ENCODE assay signal across 8 cellular contexts in the genomic region with DNA sequence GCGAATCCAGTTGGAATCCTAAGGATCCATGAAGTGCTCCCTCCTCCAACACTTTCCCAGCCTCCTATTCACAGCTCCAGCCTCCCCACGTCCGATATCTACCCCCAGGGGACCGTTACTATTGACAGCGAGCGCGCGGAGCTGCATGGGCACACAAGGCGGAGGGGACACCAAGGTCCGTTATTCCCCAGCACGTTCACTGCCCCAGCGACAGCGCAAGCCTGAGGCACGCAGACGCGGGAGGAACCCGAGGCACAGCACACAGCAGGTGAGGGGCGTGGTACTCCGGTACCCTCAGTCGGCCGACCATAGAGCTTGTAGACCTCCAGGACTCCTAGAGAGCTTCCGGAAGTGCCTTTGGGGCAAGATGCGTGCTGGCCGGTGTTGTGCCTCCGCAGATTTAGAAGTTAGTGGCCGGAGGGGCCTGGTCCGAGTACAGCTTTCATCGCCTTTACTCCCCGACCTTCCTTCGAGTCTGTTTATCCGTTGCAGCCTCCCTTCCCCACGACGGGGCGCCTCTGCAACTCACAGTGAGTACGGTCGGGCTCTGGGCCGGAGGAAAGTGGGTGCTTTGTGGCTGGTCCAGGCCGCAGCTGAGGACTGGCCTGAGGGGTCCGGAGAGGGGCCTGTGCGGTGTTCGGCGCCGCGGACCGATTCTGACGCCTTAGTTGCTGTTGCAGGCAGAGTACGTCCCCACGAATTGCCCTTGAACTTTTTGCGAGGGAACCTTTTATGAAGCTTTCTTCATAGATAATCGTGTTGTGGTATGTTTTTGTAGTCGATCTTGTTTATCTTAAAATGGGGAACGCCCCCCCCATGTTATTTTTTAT. TPM values are rescaled to one million over a fixed set of nuclear protein-coding genes. Genes with fewer than 3 reads are reported as not detected.
DNase-seq lines count a peak whose midpoint lies in the region; ATAC-seq and TF ChIP-seq lines count a peak whose summit lies in the region.

Gene ZKSCAN8 (plus strand): TSS at position 384 of the 830 bp plus-strand sequence. CDS start 6,525 bp downstream, outside the sequence.

- CTCF ChIA-PET in activated CD4-positive, alpha-beta T cell treated with anti-CD3 and anti-CD28 coated beads, Interleukin-2, amount 10 ng/mL, durations not matched to agents 7 days and 5 days (lab: Charles Lee): interaction anchor here (0.8 to 4.5 kb wide), 7 partner anchors 10 to 214 kb away, joined by 3 to 15 read pairs (median 4); no protein-coding TSS in a partner anchor

- H3K36me3 Mint-ChIP-seq in activated CD4-positive, alpha-beta T cell treated with anti-CD3 and anti-CD28 coated beads, Interleukin-2, amount 10 ng/mL, durations not matched to agents 7 days and 5 days (ENCODE audit: low read depth): peaks cover 27% of the 10 kb centered on the region

- H3K4me3 Mint-ChIP-seq in activated CD4-positive, alpha-beta T cell treated with anti-CD3 and anti-CD28 coated beads, Interleukin-2, amount 10 ng/mL, durations not matched to agents 7 days and 5 days: peak within 1 kb of the TSS; percentile 98

- H3K27ac Mint-ChIP-seq in activated CD4-positive, alpha-beta T cell treated with anti-CD3 and anti-CD28 coated beads, Interleukin-2, amount 10 ng/mL, durations not matched to agents 7 days and 5 days: peak within 1 kb of the TSS; percentile 96

- no peak; the same call in 1 of the 2 replicates for TF ChIP-seq CTCF in C4-2B (conservative IDR thresholded peaks at IDR 0.05)

- peak; percentile 83 for ATAC-seq in GM19395 (IDR thresholded peaks at IDR 0.05; ENCODE audit: unreplicated experiment)
- ATAC-seq in HG03521 (IDR thresholded peaks at IDR 0.05; ENCODE audit: unreplicated experiment): peak; percentile 79

- H3K27me3 Mint-ChIP-seq in activated CD4-positive, alpha-beta T cell treated with anti-CD3 and anti-CD28 coated beads, Interleukin-2, amount 10 ng/mL, durations not matched to agents 7 days and 5 days: no peaks in the 10 kb centered on the region

- H3K27ac ChIP-seq in C4-2B: peak within 1 kb of the TSS; percentile 46

- peaks cover 63% of the 10 kb centered on the region for H3K4me1 Mint-ChIP-seq in activated CD4-positive, alpha-beta T cell treated with anti-CD3 and anti-CD28 coated beads, Interleukin-2, amount 10 ng/mL, durations not matched to agents 7 days and 5 days

- POLR2A ChIA-PET in activated CD4-positive, alpha-beta T cell treated with anti-CD3 and anti-CD28 coated beads, Interleukin-2, amount 10 ng/mL, durations not matched to agents 7 days and 5 days (lab: Charles Lee): interaction anchor here (0.9 to 1.6 kb wide), 3 partner anchors 11 to 125 kb away, joined by 3 to 6 read pairs (median 3); partner anchors contain the start of genes ZKSCAN4 and ZSCAN26

- DNase-seq in NCI-H748 (lab: John Stamatoyannopoulos, UW; ENCODE audit: unreplicated experiment) (peak; percentile 99), dedifferentiated amniotic fluid mesenchymal stem cell (ENCODE audit: extremely low spot score) (peak; percentile 71), left kidney (ENCODE audit: low read depth, low spot score) (peak; percentile 97)
- DNase-seq in activated CD4-positive, alpha-beta T cell treated with anti-CD3 and anti-CD28 coated beads, Interleukin-2, amount 10 ng/mL, durations not matched to agents 7 days and 5 days: peak; percentile 82
- peak; percentile 61 to 70 for DNase-seq in stimulated activated CD4-positive, alpha-beta T cell treated with anti-CD3 and anti-CD28 coated beads, Interleukin-2, amount 100 ng/mL, for 48 hours

- no peaks in the 10 kb centered on the region for H3K9me3 Mint-ChIP-seq in activated CD4-positive, alpha-beta T cell treated with anti-CD3 and anti-CD28 coated beads, Interleukin-2, amount 10 ng/mL, durations not matched to agents 7 days and 5 days

RNA-seq across cellular contexts. Expression of gene ZKSCAN8, which starts in this region (rescaled TPM):
- 10 to 100 TPM; 18.6 to 22.2 TPM for total RNA-seq in activated CD4-positive, alpha-beta T cell treated with anti-CD3 and anti-CD28 coated beads, Interleukin-2, amount 10 ng/mL, durations not matched to agents 7 days and 5 days

Comparison
In these comparisons a context has a peak if more than half of its experiments do, and no peak if none do; other contexts are left out.
1. Peak in every context shown above with its lines: DNase-seq, ATAC-seq and H3K27ac ChIP-seq.